19 cellular contexts compared by ENCODE assay signal in the genomic region with DNA sequence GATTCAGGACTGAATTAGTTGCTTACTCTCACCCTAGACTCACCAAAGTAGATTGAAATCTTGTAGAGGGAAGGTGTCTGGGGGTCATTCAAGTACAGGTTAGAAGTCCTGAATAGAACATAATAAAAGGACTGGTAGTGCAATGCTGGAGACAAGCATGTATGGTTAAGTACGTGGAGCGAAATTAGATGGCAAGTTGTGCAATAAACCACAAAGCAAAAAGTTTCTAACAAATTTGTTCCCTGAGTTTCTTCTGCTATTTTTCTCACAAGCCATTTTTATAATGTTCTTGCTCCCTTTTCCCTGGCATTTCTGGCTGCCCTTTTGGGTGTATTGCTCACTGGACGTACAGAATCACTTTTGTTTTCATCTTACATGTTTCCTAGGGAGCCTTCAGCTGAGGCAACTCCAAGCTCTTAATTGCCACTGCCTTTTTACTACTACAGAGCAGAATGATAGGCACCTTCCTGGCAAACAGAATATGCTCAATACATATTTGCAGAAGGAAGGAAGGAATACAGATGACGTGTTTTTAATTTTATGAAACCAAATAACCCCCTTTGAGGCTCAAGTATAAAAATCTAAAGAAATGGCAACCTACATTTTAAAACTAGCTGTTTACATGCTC. TPM values are rescaled to one million over a fixed set of nuclear protein-coding genes. Genes with fewer than 3 reads are reported as not detected.
A peak's percentile ranks its signal among the peaks of the same experiment; 100 is the strongest.
DNase-seq lines count a peak whose midpoint lies in the region; ATAC-seq and TF ChIP-seq lines count a peak whose summit lies in the region.
"Had no signal": no experiment of that assay in that cellular context is flagged by ENCODE, and none has a peak within 500 bp of the region (broad histone marks: within the 10 kb centered on the region; RNA-seq: fewer than 3 reads in every experiment).

No MANE protein-coding gene starts in this region.

- CTCF ChIA-PET in PC-3 (lab: Charles Lee) = no interaction called here

- DNase-seq in SKM-1 treated with dmso at 0.1 percent for 144 hours (lab: John Stamatoyannopoulos, UW; ENCODE audit: unreplicated experiment) (peak; percentile 27), SKM-1 (lab: John Stamatoyannopoulos, UW; ENCODE audit: unreplicated experiment) (no peak), MV-4-11 (lab: John Stamatoyannopoulos, UW) (peak; percentile 35), PC-3 (peak; percentile 21), mucosa of descending colon (no peak), NCI-H524 treated with DMSO at 0.1 percent for 48 hours (lab: John Stamatoyannopoulos, UW) (no peak), endodermal cell (no peak), NCI-H510A treated with DMSO at 0.1 percent for 48 hours (lab: John Stamatoyannopoulos, UW) (no peak)
- DNase-seq: CD4-positive, alpha-beta memory T cell; DMS153; GDM1; GM23248; HCEC 1CT; NCI-H1105; NCI-H2081; Right ventricle myocardium superior; SK-N-SH; T-helper 1 cell had no signal

- POLR2A ChIA-PET in PC-3 (lab: Charles Lee; ENCODE audit: unreplicated experiment) = no interaction called here

- H3K27ac Mint-ChIP-seq in endodermal cell = no peak overlapping the region
- H3K27ac Mint-ChIP-seq: CD4-positive, alpha-beta memory T cell had no signal

- no peaks in the 10 kb centered on the region for H4K20me1 ChIP-seq in PC-3 (ENCODE audit: low read length)
- H4K20me1 ChIP-seq: BLaER1 had no signal

- H3K4me3 ChIP-seq in PC-3 (ENCODE audit: low read length) (no peak overlapping the region), mucosa of descending colon (no peak overlapping the region), endodermal cell (ENCODE audit: low read length) (no peak overlapping the region)
- H3K4me3 ChIP-seq: BLaER1, GM23248 had no signal

- H3K36me3 Mint-ChIP-seq in endodermal cell (ENCODE audit: low read depth) = no peaks in the 10 kb centered on the region
- H3K36me3 Mint-ChIP-seq: CD4-positive, alpha-beta memory T cell had no signal

- H2AFZ ChIP-seq in PC-3 (ENCODE audit: low read length) = no peak overlapping the region
- H2AFZ ChIP-seq: GM23248 had no signal

- H3K27me3 ChIP-seq in PC-3 (ENCODE audit: low read length) (no peaks in the 10 kb centered on the region), endodermal cell (ENCODE audit: control insufficient read depth, insufficient read depth, low read length, poor library complexity, severe bottlenecking) (no peaks in the 10 kb centered on the region)
- H3K27me3 ChIP-seq: BLaER1 had no signal

- H3K27ac ChIP-seq in PC-3 (ENCODE audit: low read length) = peak overlapping the region; percentile 26; the same call in 1 of the 2 replicates
- H3K27ac ChIP-seq in endodermal cell (ENCODE audit: low read depth, low read length) = no peak overlapping the region
- H3K27ac ChIP-seq: BLaER1, GM23248 had no signal

- H3K4me3 Mint-ChIP-seq in endodermal cell = no peak overlapping the region
- H3K4me3 Mint-ChIP-seq: CD4-positive, alpha-beta memory T cell had no signal

- no peaks in the 10 kb centered on the region for H3K9me2 ChIP-seq in PC-3 (replicated peaks; ENCODE audit: low read length)
- H3K9me2 ChIP-seq: SK-N-SH had no signal

- no peaks in the 10 kb centered on the region for H3F3A ChIP-seq in PC-3 (ENCODE audit: low read length, unreplicated experiment)

- peaks cover 8% of the 10 kb centered on the region; the same call in 1 of the 2 replicates for H3K4me1 ChIP-seq in PC-3 (ENCODE audit: insufficient read depth, low read length)
- no peaks in the 10 kb centered on the region for H3K4me1 ChIP-seq in mucosa of descending colon (ENCODE audit: low read depth)
- H3K4me1 ChIP-seq in endodermal cell (ENCODE audit: control insufficient read depth, insufficient read depth, low read length) = no peaks in the 10 kb centered on the region
- H3K4me1 ChIP-seq: BLaER1 had no signal

- no peak overlapping the region for H3K4me2 ChIP-seq in PC-3 (ENCODE audit: low read length)
- H3K4me2 ChIP-seq: BLaER1, SK-N-SH had no signal

- H3K79me2 ChIP-seq in PC-3 (ENCODE audit: low read length) = no peaks in the 10 kb centered on the region

- H3K9ac ChIP-seq in PC-3 (ENCODE audit: low read length) = no peak overlapping the region
- H3K9ac ChIP-seq in endodermal cell (ENCODE audit: extremely low read depth, low read length, poor library complexity, severe bottlenecking) = no peak overlapping the region
- H3K9ac ChIP-seq: BLaER1, GM23248, SK-N-SH had no signal

- intact Hi-C loops in PC-3 (cut with micrococcal nuclease) = no loop called here
- intact Hi-C loops in mucosa of descending colon (cut with DNase I, micrococcal nuclease) = no loop called here

- TSS peak; percentile 49 for BruUV-seq in PC-3 (replicated peaks; lab: Mats Ljungman, UMichigan)

- peak; percentile 76 for ATAC-seq in PC-3
- ATAC-seq in mucosa of descending colon = peak; percentile 54

- H3K36me3 ChIP-seq in PC-3 (ENCODE audit: low read depth, low read length) (no peaks in the 10 kb centered on the region), mucosa of descending colon (ENCODE audit: low read depth) (no peaks in the 10 kb centered on the region), endodermal cell (ENCODE audit: control insufficient read depth, insufficient read depth, low read length) (no peaks in the 10 kb centered on the region)
- H3K36me3 ChIP-seq: BLaER1 had no signal

- no peaks in the 10 kb centered on the region for H3K9me3 ChIP-seq in PC-3 (ENCODE audit: low read length)
- H3K9me3 ChIP-seq in mucosa of descending colon = no peaks in the 10 kb centered on the region
- no peaks in the 10 kb centered on the region for H3K9me3 ChIP-seq in endodermal cell (ENCODE audit: control insufficient read depth, low read length)
- H3K9me3 ChIP-seq: BLaER1, SK-N-SH had no signal

- H3K27me3 Mint-ChIP-seq in endodermal cell (ENCODE audit: insufficient read depth) = no peaks in the 10 kb centered on the region

- 91% methylated on average over 4 of the region's 4 CpGs; no CpG with 5 or more reads in 1 of the 2 experiments for WGBS in endodermal cell (ENCODE audit: insufficient coverage in 1 of 2, insufficient read length in 1 of 2), 2 experiments

- H3K9me3 Mint-ChIP-seq in endodermal cell = peaks cover 20% of the 10 kb centered on the region
- H3K9me3 Mint-ChIP-seq: CD4-positive, alpha-beta memory T cell had no signal

- no peak for TF ChIP-seq CTCF in PC-3 (conservative IDR thresholded peaks at IDR 0.05; ENCODE audit: low read depth, low read length)
- no peak for TF ChIP-seq CTCF in mucosa of descending colon (IDR thresholded peaks at IDR 0.05)
- no peak for TF ChIP-seq CTCF in endodermal cell (conservative IDR thresholded peaks at IDR 0.05)

- no peaks in the 10 kb centered on the region for H3K4me1 Mint-ChIP-seq in endodermal cell
- H3K4me1 Mint-ChIP-seq: CD4-positive, alpha-beta memory T cell had no signal

RNA-seq across cellular contexts. Expression of a gene that starts 23.4 kb away (rescaled TPM):
- total RNA-seq in PC-3 (2014; rRNA removed) = 0.26 and 0.52 TPM in 2 replicates
- 1 to 10 TPM; 4.3 to 6.9 (median 6.5) TPM for total RNA-seq in mucosa of descending colon
- total RNA-seq in endodermal cell = under 1 TPM; 0.07 to 0.11 TPM
- polyA plus RNA-seq in endodermal cell (2013, experiment 1 of 2) = 0.07 TPM
- 0.08 TPM for polyA plus RNA-seq in endodermal cell (2013, experiment 2 of 2)
- total RNA-seq: GM23248 had no signal
- polyA plus RNA-seq: GM23248 had no signal

Comparison
In these comparisons a context has a peak if more than half of its experiments do, and no peak if none do; other contexts are left out.
1. DNase-seq: peak in SKM-1 treated with dmso at 0.1 percent for 144 hours (single experiment), MV-4-11 (single experiment) and PC-3 (single experiment); none in SKM-1 (single experiment), mucosa of descending colon (0 of 3), NCI-H524 treated with DMSO at 0.1 percent for 48 hours (single experiment), endodermal cell (single experiment) and NCI-H510A treated with DMSO at 0.1 percent for 48 hours (single experiment).